ENCODE assay signal across 18 cellular contexts in genomic region chr5:5589857-5590256, GRCh38.
DNase-seq lines count a peak whose midpoint lies in the region; ATAC-seq and TF ChIP-seq lines count a peak whose summit lies in the region.
"Had no signal": no experiment of that assay in that cellular context is flagged by ENCODE, and none has a peak within 500 bp of the region (broad histone marks: within the 10 kb centered on the region; RNA-seq: fewer than 3 reads in every experiment).

No MANE protein-coding gene starts in this region.

- no peak for TF ChIP-seq CTCF in esophagus muscularis mucosa (IDR thresholded peaks at IDR 0.05)

- H3K27me3 ChIP-seq in esophagus muscularis mucosa = no peaks in the 10 kb centered on the region
- H3K27me3 ChIP-seq: BLaER1 treated with 17β-estradiol and CSF1 and Interleukin-3, amounts not matched to agents 10 nM and 100 nM had no signal

- intact Hi-C loops in esophagus muscularis mucosa (cut with DNase I) = no loop called here

- no peak overlapping the region for H3K27ac ChIP-seq in esophagus muscularis mucosa (replicated peaks in 1 of 4)
- H3K27ac ChIP-seq: 22Rv1; A549; BLaER1 treated with 17β-estradiol and CSF1 and Interleukin-3, amounts not matched to agents 10 nM and 100 nM; C4-2B had no signal

- ATAC-seq in HG02840 (IDR thresholded peaks at IDR 0.05; ENCODE audit: low FRiP score, unreplicated experiment) = no peak
- ATAC-seq: A549; CD8-positive, alpha-beta T cell; GM12878 had no signal

- DNase-seq in G401 (ENCODE audit: low spot score) (peak; percentile 83), cerebellar cortex (ENCODE audit: low spot score) (peak; percentile 74), esophagus muscularis mucosa (ENCODE audit: extremely low spot score) (peak; percentile 89), NCI-H69 (lab: John Stamatoyannopoulos, UW) (no peak)
- no peak for DNase-seq in activated CD4-positive, alpha-beta T cell treated with anti-CD3 and anti-CD28 coated beads, Interleukin-2, amount 50 U/mL, for 1 hour
- DNase-seq: AML-193; Caco-2; Calu3; CD4-positive, alpha-beta T cell; CD8-positive, alpha-beta T cell; DMS79 treated with DMSO at 0.1 percent for 48 hours; GDM1 had no signal

- H3K9me3 ChIP-seq in esophagus muscularis mucosa = no peaks in the 10 kb centered on the region
- H3K9me3 ChIP-seq: A549, Caco-2 had no signal

- H3K4me3 ChIP-seq in esophagus muscularis mucosa = no peak overlapping the region
- H3K4me3 ChIP-seq: A549; BLaER1 treated with 17β-estradiol and CSF1 and Interleukin-3, amounts not matched to agents 10 nM and 100 nM; GM12878 had no signal

- 94% methylated on average over 12 of the region's 12 CpGs for WGBS in esophagus muscularis mucosa

- H3K36me3 ChIP-seq in esophagus muscularis mucosa = no peaks in the 10 kb centered on the region
- H3K36me3 ChIP-seq: BLaER1 treated with 17β-estradiol and CSF1 and Interleukin-3, amounts not matched to agents 10 nM and 100 nM had no signal

- TF ChIP-seq POLR2A in esophagus muscularis mucosa (IDR thresholded peaks at IDR 0.05; ENCODE audit: low read depth) = no peak

- no peak for TF ChIP-seq EP300 in esophagus muscularis mucosa (IDR thresholded peaks at IDR 0.05)

- H3K4me1 ChIP-seq in esophagus muscularis mucosa = peaks cover 5 to 21% (median 14%) of the 10 kb centered on the region in 4 donors
- H3K4me1 ChIP-seq: A549; BLaER1 treated with 17β-estradiol and CSF1 and Interleukin-3, amounts not matched to agents 10 nM and 100 nM; Caco-2 had no signal

- in situ Hi-C loops in G401 (cut with HindIII; ENCODE audit: low sequenced_read_pairs) = no loop called here

Comparison
In these comparisons a context has a peak if more than half of its experiments do, and no peak if none do; other contexts are left out.
1. DNase-seq: peak in G401 (single experiment), cerebellar cortex (single experiment) and esophagus muscularis mucosa (single experiment); none in activated CD4-positive, alpha-beta T cell treated with anti-CD3 and anti-CD28 coated beads, Interleukin-2, amount 50 U/mL, for 1 hour (single experiment) and NCI-H69 (single experiment).